8 cellular contexts compared by ENCODE assay signal in the genomic region with DNA sequence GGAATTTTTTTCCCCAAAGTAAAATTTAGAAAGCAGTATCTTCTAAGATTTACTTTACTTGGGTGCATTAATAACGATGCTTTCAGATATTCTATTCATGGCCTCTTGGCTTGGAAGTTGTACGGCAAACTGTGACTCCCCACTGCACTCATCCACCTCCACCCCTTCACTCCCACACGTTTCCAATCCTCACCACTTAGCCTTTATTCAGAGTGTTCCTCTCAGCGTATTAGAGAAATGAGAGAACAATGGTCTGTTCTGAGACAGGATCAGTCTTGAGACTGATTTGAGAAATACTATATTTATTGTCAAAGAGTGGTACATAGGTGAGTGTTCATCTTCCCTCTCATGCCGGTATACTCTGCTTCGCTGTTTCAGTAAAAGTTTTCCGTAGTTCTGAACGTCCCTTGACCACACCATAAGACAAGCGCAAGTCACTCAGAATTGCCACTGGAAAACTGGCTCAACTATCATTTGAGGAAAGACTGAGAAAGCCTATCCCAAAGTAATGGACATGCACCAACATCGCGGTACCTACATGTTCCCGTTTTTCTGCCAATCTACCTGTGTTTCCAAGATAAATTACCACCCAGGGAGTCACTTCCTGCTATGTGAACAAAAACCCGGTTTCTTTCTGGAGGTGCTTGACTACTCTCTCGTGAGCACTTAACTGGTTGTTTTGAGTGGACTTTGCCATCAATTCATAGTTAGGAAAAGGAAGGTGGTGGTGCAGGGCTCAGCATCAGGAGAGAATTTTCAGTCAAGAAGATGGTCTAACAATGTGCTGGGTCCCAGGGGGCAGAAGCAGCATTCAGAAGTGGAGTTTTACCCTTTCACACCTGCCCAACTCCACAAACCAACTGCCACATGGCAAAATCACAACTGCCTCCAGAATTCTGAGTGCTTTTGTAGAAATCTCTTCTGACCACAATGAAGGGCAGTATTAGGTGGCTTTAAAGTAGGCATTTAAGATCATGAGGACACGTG. TPM values are rescaled to one million over a fixed set of nuclear protein-coding genes. Genes with fewer than 3 reads are reported as not detected.
A peak's percentile ranks its signal among the peaks of the same experiment; 100 is the strongest.
DNase-seq lines count a peak whose midpoint lies in the region; ATAC-seq and TF ChIP-seq lines count a peak whose summit lies in the region.

No MANE protein-coding gene starts in this region.

- H3K27me3 Mint-ChIP-seq in Caco-2 (ENCODE audit: insufficient read depth, unreplicated experiment), result no peaks in the 10 kb centered on the region
- peaks cover 71% of the 10 kb centered on the region for H3K27me3 Mint-ChIP-seq in neural crest cell (ENCODE audit: low read depth)

- H3K27me3 ChIP-seq in Caco-2 (replicated peaks; ENCODE audit: control insufficient read depth, insufficient read depth, low read length) (no peaks in the 10 kb centered on the region), foreskin keratinocyte (peaks cover 63% of the 10 kb centered on the region)
- peaks cover 4% of the 10 kb centered on the region for H3K27me3 ChIP-seq in effector memory CD4-positive, alpha-beta T cell (replicated peaks; ENCODE audit: control insufficient read depth, insufficient read depth, low read length, poor library complexity, severe bottlenecking)

- no peaks in the 10 kb centered on the region for H3K79me2 ChIP-seq in OCI-LY7 (ENCODE audit: insufficient read depth, low read depth, low read length)

- peaks cover 6% of the 10 kb centered on the region for H3K36me3 Mint-ChIP-seq in Caco-2 (ENCODE audit: insufficient read depth, unreplicated experiment)
- no peaks in the 10 kb centered on the region for H3K36me3 Mint-ChIP-seq in neural crest cell (ENCODE audit: low read depth)

- peaks cover 9% of the 10 kb centered on the region for H3K4me1 ChIP-seq in Caco-2
- H3K4me1 ChIP-seq in effector memory CD4-positive, alpha-beta T cell (ENCODE audit: control insufficient read depth, insufficient read depth, low read length, poor library complexity, severe bottlenecking), result peaks cover 9% of the 10 kb centered on the region
- H3K4me1 ChIP-seq in OCI-LY7 (ENCODE audit: insufficient read depth, low read length, poor library complexity, severe bottlenecking), result no peaks in the 10 kb centered on the region
- no peaks in the 10 kb centered on the region for H3K4me1 ChIP-seq in foreskin keratinocyte

- no peak overlapping the region for H3K4me2 ChIP-seq in OCI-LY7 (ENCODE audit: low read length)

- no peaks in the 10 kb centered on the region for H4K20me1 ChIP-seq in OCI-LY7 (ENCODE audit: insufficient read depth, low read length)

- DNase-seq in Caco-2, result no peak
- no peak for DNase-seq in effector memory CD4-positive, alpha-beta T cell
- no peak for DNase-seq in neural crest cell (ENCODE audit: low read depth, low spot score)
- DNase-seq in OCI-LY7 (ENCODE audit: low spot score), result no peak
- DNase-seq in foreskin keratinocyte, result no peak

- H3K4me3 Mint-ChIP-seq in Caco-2 (ENCODE audit: unreplicated experiment), result peak overlapping the region; percentile 92
- peak overlapping the region; percentile 91 for H3K4me3 Mint-ChIP-seq in neural crest cell

- BruUV-seq in Caco-2 (replicated peaks; lab: Mats Ljungman, UMichigan) (TSS peak; percentile 51), OCI-LY7 (replicated peaks; lab: Mats Ljungman, UMichigan) (no TSS peak)

- no peaks in the 10 kb centered on the region for H3K9me2 ChIP-seq in OCI-LY7 (ENCODE audit: insufficient read depth, low read length)

- H3K9me3 Mint-ChIP-seq in Caco-2 (ENCODE audit: unreplicated experiment) (no peaks in the 10 kb centered on the region), neural crest cell (no peaks in the 10 kb centered on the region)

- intact Hi-C loops in Caco-2 (cut with micrococcal nuclease; ENCODE audit: unreplicated experiment), result loop anchor here (1.0 to 5.0 kb wide), 4 partner anchors 102 to 279 kb away; no protein-coding TSS in a partner anchor
- intact Hi-C loops in OCI-LY7 (cut with micrococcal nuclease; ENCODE audit: unreplicated experiment), result no loop called here

- no peak for TF ChIP-seq CTCF in Caco-2 (IDR thresholded peaks at IDR 0.05; ENCODE audit: insufficient read depth in 1 of 2, low read depth in 1 of 2, low read length in 1 of 2, severe bottlenecking in 1 of 2, unreplicated experiment in 1 of 2)
- no peak for TF ChIP-seq CTCF in neural crest cell (conservative IDR thresholded peaks at IDR 0.05)
- TF ChIP-seq CTCF in OCI-LY7 (conservative IDR thresholded peaks at IDR 0.05; ENCODE audit: low read length), result no peak
- TF ChIP-seq CTCF in foreskin keratinocyte (conservative IDR thresholded peaks at IDR 0.05), result no peak

- ATAC-seq in GM21390 (IDR thresholded peaks at IDR 0.05; ENCODE audit: unreplicated experiment), result no peak
- no peak for ATAC-seq in HG02885 (IDR thresholded peaks at IDR 0.05; ENCODE audit: poor library complexity, unreplicated experiment)
- no peak for ATAC-seq in foreskin keratinocyte

- H3K4me1 Mint-ChIP-seq in Caco-2 (ENCODE audit: low read depth, unreplicated experiment) (peaks cover 10% of the 10 kb centered on the region), neural crest cell (peaks cover 7% of the 10 kb centered on the region)

- H3K9me3 ChIP-seq in Caco-2 (no peaks in the 10 kb centered on the region), KOPT-K1 (ENCODE audit: insufficient read depth, low read length, poor library complexity, severe bottlenecking) (no peaks in the 10 kb centered on the region), OCI-LY7 (ENCODE audit: low read length) (no peaks in the 10 kb centered on the region)
- H3K9me3 ChIP-seq in effector memory CD4-positive, alpha-beta T cell (ENCODE audit: control insufficient read depth, low read length), result no peaks in the 10 kb centered on the region

- peak overlapping the region; percentile 57 for H3K4me3 ChIP-seq in Caco-2 (ENCODE audit: low read depth, low read length)
- peak overlapping the region; percentile 58 for H3K4me3 ChIP-seq in effector memory CD4-positive, alpha-beta T cell (ENCODE audit: insufficient read depth, low read depth, low read length, poor library complexity, severe bottlenecking)
- H3K4me3 ChIP-seq in OCI-LY7 (ENCODE audit: low read depth, low read length, poor library complexity, severe bottlenecking), result no peak overlapping the region

- H3K27ac Mint-ChIP-seq in Caco-2 (ENCODE audit: unreplicated experiment), result no peak overlapping the region
- no peak overlapping the region for H3K27ac Mint-ChIP-seq in neural crest cell (ENCODE audit: unreplicated experiment)

- CTCF ChIA-PET in Caco-2 (lab: Charles Lee) (interaction anchor here (1.1 kb wide), 2 partner anchors 43 to 149 kb away, joined by 3 read pairs; no protein-coding TSS in a partner anchor), OCI-LY7 (lab: Charles Lee; ENCODE audit: unreplicated experiment) (no interaction called here)

- H3K36me3 ChIP-seq in Caco-2 (ENCODE audit: control insufficient read depth, insufficient read depth, low read length) (no peaks in the 10 kb centered on the region), KOPT-K1 (ENCODE audit: insufficient read depth, low read length) (no peaks in the 10 kb centered on the region), OCI-LY7 (ENCODE audit: insufficient read depth, low read length) (no peaks in the 10 kb centered on the region)
- H3K36me3 ChIP-seq in effector memory CD4-positive, alpha-beta T cell (ENCODE audit: control insufficient read depth, insufficient read depth, low read length), result no peaks in the 10 kb centered on the region

- POLR2A ChIA-PET in Caco-2 (lab: Charles Lee), result interaction anchor here (0.5 kb wide), 1 partner anchor 912 kb away, joined by 3 read pairs; no protein-coding TSS in a partner anchor
- POLR2A ChIA-PET in OCI-LY7 (lab: Charles Lee), result no interaction called here

- peak overlapping the region; percentile 45 for H3K27ac ChIP-seq in KOPT-K1 (ENCODE audit: low read depth, low read length, poor library complexity, severe bottlenecking)
- H3K27ac ChIP-seq in effector memory CD4-positive, alpha-beta T cell (ENCODE audit: insufficient read depth, low read length, poor library complexity, severe bottlenecking), result no peak overlapping the region
- no peak overlapping the region for H3K27ac ChIP-seq in OCI-LY7 (ENCODE audit: low read depth, low read length, poor library complexity, severe bottlenecking)
- no peak overlapping the region for H3K27ac ChIP-seq in foreskin keratinocyte

- H2AFZ ChIP-seq in OCI-LY7 (ENCODE audit: low read length), result no peak overlapping the region

RNA-seq across cellular contexts. Expression of a gene that starts 1.5 kb away (rescaled TPM):
- 9.5 and 12.0 TPM in 2 replicates for total RNA-seq in Caco-2 (2022)
- 0.89 and 0.96 TPM in 2 replicates for total RNA-seq in neural crest cell
- total RNA-seq in OCI-LY7 (2014; rRNA removed; shearing (Covaris generic)), result not detected in 2 replicates
- total RNA-seq in OCI-LY7 (2022), result not detected in 2 replicates
- total RNA-seq in foreskin keratinocyte, result 0.20 and 0.46 TPM in 2 replicates
- polyA plus RNA-seq in foreskin keratinocyte, result 0.31 and 0.32 TPM in 2 replicates
